In the genomic region with DNA sequence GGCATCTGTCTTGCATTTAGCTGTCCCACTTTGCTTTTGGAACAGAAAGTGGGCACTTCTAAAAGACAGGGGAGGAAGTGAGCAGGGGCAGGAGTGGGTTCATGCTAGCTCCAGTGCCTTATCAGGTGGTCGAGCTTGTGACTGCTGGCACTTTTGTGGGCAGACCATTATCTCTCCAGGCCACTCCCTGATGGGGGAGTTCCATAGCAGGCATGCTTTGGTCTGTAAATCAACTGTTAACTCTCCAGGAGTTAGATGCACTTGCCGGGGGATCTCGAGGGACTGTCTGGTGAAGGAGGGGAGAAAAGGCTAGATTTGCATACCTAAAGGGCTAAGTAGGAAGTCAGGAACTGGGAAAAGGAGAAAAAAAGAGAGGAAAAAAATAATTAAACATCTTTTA, we compare ENCODE assay signal across 34 cellular contexts. TPM values are rescaled to one million over a fixed set of nuclear protein-coding genes. Genes with fewer than 3 reads are reported as not detected.
A peak's percentile ranks its signal among the peaks of the same experiment; 100 is the strongest.
DNase-seq lines count a peak whose midpoint lies in the region; ATAC-seq, FAIRE-seq and TF ChIP-seq lines count a peak whose summit lies in the region.
"Had no signal": no experiment of that assay in that cellular context is flagged by ENCODE, and none has a peak within 500 bp of the region (broad histone marks: within the 10 kb centered on the region; RNA-seq: fewer than 3 reads in every experiment).

No MANE protein-coding gene starts in this region.

- H4K20me1 ChIP-seq in H9 (ENCODE audit: control insufficient read depth, insufficient read depth, insufficient read length) (no peaks in the 10 kb centered on the region), H1 (replicated peaks in 1 of 2; ENCODE audit: control insufficient read depth in 1 of 2, insufficient read depth in 2 of 2, low read length in 2 of 2) (no peaks in the 10 kb centered on the region), neural progenitor cell (ENCODE audit: low read depth) (no peaks in the 10 kb centered on the region)

- H3K4me3 ChIP-seq in Panc1 (ENCODE audit: low read depth in 2 of 2, low read length in 2 of 2) (no peak overlapping the region), H1 (ENCODE audit: extremely low read depth in 1 of 4, insufficient read depth in 2 of 4, low read depth in 3 of 4, low read length in 4 of 4) (peak overlapping the region in 1 of 4 experiments; percentile 42; a peak in 2 of 8 replicates), neural progenitor cell (no peak overlapping the region)
- H3K4me3 ChIP-seq: heart left ventricle, SK-N-MC, smooth muscle cell, uterus had no signal

- H3K9me3 Mint-ChIP-seq in H9 = peaks cover 17 to 23% of the 10 kb centered on the region in 2 experiments
- H3K9me3 Mint-ChIP-seq in neural progenitor cell = peaks cover 18% of the 10 kb centered on the region

- H2BK20ac ChIP-seq in H9 (ENCODE audit: low read depth, low read length, poor library complexity, severe bottlenecking) = no peak overlapping the region
- no peak overlapping the region for H2BK20ac ChIP-seq in H1 (ENCODE audit: low read length)

- H3K27me3 ChIP-seq in H9 (ENCODE audit: insufficient read depth, low read length) = no peaks in the 10 kb centered on the region; the same call in 1 of the 2 replicates
- no peaks in the 10 kb centered on the region for H3K27me3 ChIP-seq in Panc1 (ENCODE audit: control insufficient read depth, insufficient read depth, low read length)
- H3K27me3 ChIP-seq in H1 (replicated peaks in 1 of 4; ENCODE audit: control insufficient read depth in 3 of 4, extremely low read depth in 1 of 4, insufficient read depth in 3 of 4, low read length in 3 of 4) = no peaks in the 10 kb centered on the region; a peak in 1 of 7 replicates
- no peaks in the 10 kb centered on the region for H3K27me3 ChIP-seq in neural progenitor cell
- H3K27me3 ChIP-seq: uterus had no signal

- H3K36me3 ChIP-seq in Panc1 (ENCODE audit: control insufficient read depth, insufficient read depth, low read length) = no peaks in the 10 kb centered on the region
- H3K36me3 ChIP-seq in H1 (ENCODE audit: control insufficient read depth in 2 of 4, insufficient read depth in 4 of 4, low read length in 3 of 4) = no peaks in the 10 kb centered on the region
- no peaks in the 10 kb centered on the region for H3K36me3 ChIP-seq in neural progenitor cell
- H3K36me3 ChIP-seq: heart left ventricle, uterus had no signal

- no peak overlapping the region for H3K18ac ChIP-seq in H9 (ENCODE audit: insufficient read length, low read depth, low read length)
- H3K18ac ChIP-seq in H1 (ENCODE audit: extremely low read depth, low read length) = 0 out of 2 replicates have a peak overlapping the region, but pooled peaks have one; percentile 10

- WGBS in H9 (ENCODE audit: extremely low coverage, insufficient read length, low lambda C conversion rate) = no CpG with 5 or more reads among the region's 3 CpGs
- 11% methylated on average over 3 of the region's 3 CpGs; no CpG with 5 or more reads in 1 of the 2 experiments for WGBS in H1 (ENCODE audit: extremely low coverage in 1 of 2, insufficient coverage in 1 of 2, insufficient read length in 1 of 2, insufficient replicate concordance in 2 of 2, low coverage in 1 of 2, low lambda C conversion rate in 2 of 2, missing lambda C conversion rate in 1 of 2), 2 experiments

- H2BK5ac ChIP-seq in H9 (ENCODE audit: insufficient read length, low read length) (no peak overlapping the region), H1 (ENCODE audit: low read depth, low read length) (no peak overlapping the region)

- POLR2A ChIA-PET in Panc1 (lab: Charles Lee) (interaction anchor here (0.6 kb wide), 1 partner anchor 711 kb away, joined by 3 read pairs; no protein-coding TSS in a partner anchor), H1 (lab: Charles Lee; ENCODE audit: partially characterized antibody) (interaction anchor here (3.0 kb wide), 1 partner anchor 12 kb away, joined by 17 read pairs; a partner anchor contains a TSS)

- in situ Hi-C loops in Panc1 (cut with HindIII; ENCODE audit: low pct_unique_long_range_greater_than_20kb, low sequenced_read_pairs) = no loop called here

- H3K9me3 ChIP-seq in H9 (ENCODE audit: control insufficient read depth, low read depth, low read length) (peaks cover 4% of the 10 kb centered on the region), Panc1 (ENCODE audit: control insufficient read depth, insufficient read depth, low read depth, low read length) (peaks cover 8% of the 10 kb centered on the region; the same call in 1 of the 2 replicates), H1 (ENCODE audit: insufficient read depth in 2 of 2, low read depth in 1 of 2, low read length in 1 of 2) (peaks cover 14 to 20% of the 10 kb centered on the region in 2 experiments; a peak in 3 of 4 replicates), neural progenitor cell (ENCODE audit: low read depth) (no peaks in the 10 kb centered on the region)
- H3K9me3 ChIP-seq: uterus had no signal

- H3K23me2 ChIP-seq in H9 (ENCODE audit: insufficient read length, low read depth, low read length, poor library complexity, severe bottlenecking) (no peaks in the 10 kb centered on the region), H1 (ENCODE audit: low read depth, low read length) (no peaks in the 10 kb centered on the region)

- TF ChIP-seq RAD21 in H1 (IDR thresholded peaks at IDR 0.05 in 1 of 2, conservative IDR thresholded peaks at IDR 0.05 in 1 of 2; ENCODE audit: low read depth in 2 of 2, low read length in 2 of 2) = no peak

- no peak overlapping the region for H3K23ac ChIP-seq in H9 (ENCODE audit: insufficient read length, low read depth, low read length)
- H3K23ac ChIP-seq in H1 (ENCODE audit: insufficient read length) = no peak overlapping the region

- no peak for DNase-seq in H9
- no peak for DNase-seq in Panc1 (ENCODE audit: low read depth, low spot score)
- DNase-seq in H1 (ENCODE audit: low read depth in 1 of 2, low spot score in 2 of 2) = no peak
- DNase-seq in neural progenitor cell (ENCODE audit: low spot score) = no peak
- no peak for DNase-seq in DMS 273 treated with DMSO at 0.1 percent for 48 hours (lab: John Stamatoyannopoulos, UW)
- no peak for DNase-seq in HuH-7.5 (ENCODE audit: low spot score)
- DNase-seq: activated CD4-positive, alpha-beta T cell treated with anti-CD3 and anti-CD28 coated beads, Interleukin-2, amount 50 U/mL, for 48 hours; activated CD4-positive, CD25-positive, alpha-beta regulatory T cell; activated CD8-positive, alpha-beta memory T cell treated with anti-CD3 and anti-CD28 coated beads, Interleukin-2, amount 50 U/mL, for 4 hours; cerebellar nuclear complex; EL; heart left ventricle; naive thymus-derived CD4-positive, alpha-beta T cell; NCI-H1417 treated with DMSO at 0.1 percent for 48 hours; NCI-H2107; NCI-H524 treated with DMSO at 0.1 percent for 48 hours; stimulated activated CD4-positive, alpha-beta T cell treated with anti-CD3 and anti-CD28 coated beads, Interleukin-2, amount 100 ng/mL, for 24 hours; substantia nigra; uterus had no signal

- no peak for TF ChIP-seq POLR2A in H1 (IDR thresholded peaks at IDR 0.05; ENCODE audit: control extremely low read depth in 1 of 2, low read depth in 2 of 2, low read length in 2 of 2)

- peak; percentile 78 for FAIRE-seq in H1 (lab: Jason Lieb, UNC)
- FAIRE-seq: endothelial cell of umbilical vein had no signal

- no peak for TF ChIP-seq EP300 in H1 (IDR thresholded peaks at IDR 0.05; ENCODE audit: borderline replicate concordance in 1 of 2, low read depth in 2 of 2, low read length in 2 of 2)

- no peaks in the 10 kb centered on the region for H3K79me1 ChIP-seq in H9 (ENCODE audit: insufficient read depth, low read depth, low read length, poor library complexity, severe bottlenecking)
- H3K79me1 ChIP-seq in H1 (ENCODE audit: low read depth, low read length) = no peaks in the 10 kb centered on the region

- peak overlapping the region; percentile 54 for H3K4me2 ChIP-seq in H9 (ENCODE audit: insufficient read depth, insufficient read length, low read length)
- peak overlapping the region; percentile 59 to 62 for H3K4me2 ChIP-seq in H1 (ENCODE audit: insufficient read depth in 1 of 2, low read depth in 2 of 2, low read length in 2 of 2)
- H3K4me2 ChIP-seq in neural progenitor cell = peak overlapping the region; percentile 19
- H3K4me2 ChIP-seq: smooth muscle cell had no signal

- H2BK120ac ChIP-seq in H9 (ENCODE audit: low read depth, low read length, poor library complexity, severe bottlenecking) (no peak overlapping the region), H1 (replicated peaks; ENCODE audit: low read depth, low read length) (no peak overlapping the region)

- H4K8ac ChIP-seq in H9 (replicated peaks; ENCODE audit: insufficient read length, low read depth, low read length) (no peak overlapping the region), H1 (ENCODE audit: extremely low read depth, insufficient read depth, low read length) (no peak overlapping the region)

- CTCF ChIA-PET in Panc1 (lab: Charles Lee) (interaction anchor here (0.6 kb wide), 1 partner anchor 46 kb away, joined by 9 read pairs; no protein-coding TSS in a partner anchor), H1 (lab: Charles Lee; ENCODE audit: partially characterized antibody) (interaction anchor here (0.5 to 1.1 kb wide), 2 partner anchors 35 to 236 kb away, joined by 3 read pairs; no protein-coding TSS in a partner anchor)

- H3K14ac ChIP-seq in H9 (ENCODE audit: insufficient read depth, low read length) (no peak overlapping the region), H1 (ENCODE audit: insufficient read length) (no peak overlapping the region)

- no peak overlapping the region for H3T11ph ChIP-seq in H9 (ENCODE audit: low read length)

- ATAC-seq in Panc1 (peak; percentile 46), GM19351 (IDR thresholded peaks at IDR 0.05; ENCODE audit: unreplicated experiment) (no peak), HG03432 (IDR thresholded peaks at IDR 0.05; ENCODE audit: unreplicated experiment) (no peak)
- ATAC-seq: HCT116; heart left ventricle; left lobe of liver; naive thymus-derived CD4-positive, alpha-beta T cell had no signal

- H2BK12ac ChIP-seq in H9 (ENCODE audit: insufficient read length, low read depth, low read length) = no peak overlapping the region
- H2BK12ac ChIP-seq in H1 (ENCODE audit: low read depth, low read length) = no peak overlapping the region

- BruUV-seq in Panc1 (replicated peaks; lab: Mats Ljungman, UMichigan) = no TSS peak

- H3K27ac ChIP-seq in H9 (ENCODE audit: insufficient read length, low read depth, low read length) (no peak overlapping the region), Panc1 (ENCODE audit: low read length) (no peak overlapping the region), H1 (ENCODE audit: low read depth, low read length) (no peak overlapping the region), neural progenitor cell (no peak overlapping the region)
- H3K27ac ChIP-seq: heart left ventricle, SK-N-MC, uterus had no signal

- H3K4ac ChIP-seq in H9 (ENCODE audit: low read depth, low read length) = no peak overlapping the region
- H3K4ac ChIP-seq in H1 (replicated peaks; ENCODE audit: insufficient read length, low read depth, low read length) = no peak overlapping the region

- H3K27me3 Mint-ChIP-seq in H9 (ENCODE audit: low read depth) = peaks cover 16% of the 10 kb centered on the region
- peaks cover 4% of the 10 kb centered on the region for H3K27me3 Mint-ChIP-seq in neural progenitor cell (ENCODE audit: insufficient read depth, low read depth)
- H3K27me3 Mint-ChIP-seq: activated naive CD8-positive, alpha-beta T cell had no signal

- intact Hi-C loops in Panc1 (cut with micrococcal nuclease; ENCODE audit: unreplicated experiment) = no loop called here

- H2AFZ ChIP-seq in H9 (ENCODE audit: low read length) (no peak overlapping the region), H1 (ENCODE audit: low read length) (no peak overlapping the region), neural progenitor cell (replicated peaks) (peak overlapping the region; percentile 70)

- peaks cover 5% of the 10 kb centered on the region; the same call in 1 of the 2 replicates for H3K4me1 ChIP-seq in H9 (ENCODE audit: insufficient read depth, low read length)
- H3K4me1 ChIP-seq in Panc1 (ENCODE audit: control insufficient read depth, insufficient read depth, low read length) = no peaks in the 10 kb centered on the region
- peaks cover 5 to 13% (median 7%) of the 10 kb centered on the region in 4 experiments for H3K4me1 ChIP-seq in H1 (replicated peaks in 1 of 4; ENCODE audit: control insufficient read depth in 3 of 4, insufficient read depth in 4 of 4, low read length in 3 of 4)
- H3K4me1 ChIP-seq in neural progenitor cell = peaks cover 20% of the 10 kb centered on the region
- H3K4me1 ChIP-seq: heart left ventricle, uterus had no signal

- H4K5ac ChIP-seq in H9 (ENCODE audit: insufficient read length, low read depth, low read length) (no peak overlapping the region), H1 (ENCODE audit: insufficient read length, low read depth, low read length) (no peak overlapping the region)

- H2BK15ac ChIP-seq in H9 (ENCODE audit: low read depth, low read length) (no peak overlapping the region), H1 (ENCODE audit: low read length) (no peak overlapping the region)

- peaks cover 29% of the 10 kb centered on the region for H3F3A ChIP-seq in neural progenitor cell (ENCODE audit: low read depth)

- no peak for TF ChIP-seq CTCF in H9 (conservative IDR thresholded peaks at IDR 0.05)
- no peak for TF ChIP-seq CTCF in Panc1 (IDR thresholded peaks at IDR 0.05)
- no peak for TF ChIP-seq CTCF in H1 (IDR thresholded peaks at IDR 0.05; ENCODE audit: control extremely low read depth in 1 of 3, insufficient read depth in 1 of 3, low read depth in 1 of 3, low read length in 3 of 3)
- TF ChIP-seq CTCF in neural progenitor cell (IDR thresholded peaks at IDR 0.05) = no peak

- no peaks in the 10 kb centered on the region for H3K79me2 ChIP-seq in H9 (ENCODE audit: insufficient read depth, low read length)
- H3K79me2 ChIP-seq in H1 (ENCODE audit: control insufficient read depth in 1 of 2, insufficient read depth in 2 of 2, low read length in 2 of 2) = no peaks in the 10 kb centered on the region
- H3K79me2 ChIP-seq in neural progenitor cell (ENCODE audit: low read depth) = no peaks in the 10 kb centered on the region

- H2AK5ac ChIP-seq in H9 (ENCODE audit: insufficient read length, low read length) (no peak overlapping the region), H1 (ENCODE audit: low read depth, low read length) (no peak overlapping the region)

- no peak overlapping the region for H4K91ac ChIP-seq in H9 (ENCODE audit: insufficient read length, low read depth, low read length)
- no peak overlapping the region for H4K91ac ChIP-seq in H1 (replicated peaks; ENCODE audit: insufficient read length, low read length)

- H3K4me1 Mint-ChIP-seq in H9 (peaks cover 23 to 41% of the 10 kb centered on the region in 2 experiments), neural progenitor cell (peaks cover 19% of the 10 kb centered on the region)
- H3K4me1 Mint-ChIP-seq: immature natural killer cell had no signal

- H3K4me3 Mint-ChIP-seq in H9 = peak overlapping the region in 1 of 2 experiments; percentile 74; a peak in 4 of 5 replicates
- H3K4me3 Mint-ChIP-seq in neural progenitor cell = peak overlapping the region; percentile 11
- H3K4me3 Mint-ChIP-seq: activated naive CD8-positive, alpha-beta T cell; IgD-negative memory B cell; naive thymus-derived CD4-positive, alpha-beta T cell had no signal

- H3K27ac Mint-ChIP-seq in H9 (peak overlapping the region; percentile 27 to 86 (median 85)), neural progenitor cell (no peak overlapping the region)
- H3K27ac Mint-ChIP-seq: activated naive CD8-positive, alpha-beta T cell; activated T-helper 2 cell treated with anti-CD3 and anti-CD28 coated beads, Interferon-gamma antibody, Interleukin-2, Interleukin-4, amounts not matched to agents 10 μg/mL and 5 μg/mL and 100 μg/mL, durations not matched to agents 14 hours and 24 hours and 36 hours; IgD-negative memory B cell; immature natural killer cell had no signal

- no peak overlapping the region for H3K56ac ChIP-seq in H9 (ENCODE audit: insufficient read length, low read depth, low read length)
- no peak overlapping the region for H3K56ac ChIP-seq in H1 (replicated peaks; ENCODE audit: insufficient read length, low read depth, low read length)

- H3K9ac ChIP-seq in H9 (ENCODE audit: extremely low read depth, insufficient read length, low read length) = no peak overlapping the region
- H3K9ac ChIP-seq in H1 (replicated peaks in 1 of 4; ENCODE audit: extremely low read depth in 1 of 4, low read depth in 3 of 4, low read length in 3 of 4) = no peak overlapping the region; a peak in 1 of 7 replicates
- no peak overlapping the region for H3K9ac ChIP-seq in neural progenitor cell

- H3K36me3 Mint-ChIP-seq in H9 (ENCODE audit: insufficient read depth in 1 of 3, low read depth in 3 of 3) (peaks cover 8 to 22% (median 13%) of the 10 kb centered on the region in 3 experiments; a peak in 6 of 7 replicates), neural progenitor cell (no peaks in the 10 kb centered on the region)
- H3K36me3 Mint-ChIP-seq: IgD-negative memory B cell had no signal

RNA-seq across cellular contexts. Expression of a gene that starts 9.3 kb away (rescaled TPM):
- total RNA-seq in H9 (2021) = 0.24 and 0.35 TPM in 2 replicates
- not detected for total RNA-seq in Panc1 (2021; ENCODE audit: unreplicated experiment)
- polyA plus RNA-seq in Panc1 (2012; ENCODE audit: insufficient read length) = 0.57 TPM
- not detected in 2 replicates for total RNA-seq in H1 (2021; fragmentation: NEBNext Ultra II Directional; extraction: Animal tissue kit (Norgen Biotek cat#: 25700))
- 0.08 and 0.16 TPM in 2 replicates for polyA plus RNA-seq in H1 (2011; rRNA removed)
- 0.22 TPM for polyA plus RNA-seq in H1 (2011; cell fraction: cytosol; rRNA removed)
- 0.50 TPM for polyA plus RNA-seq in H1 (2011; cell fraction: nucleus; rRNA removed)
- 0.28 to 0.57 TPM (median 0.48 TPM) in 4 replicates for polyA plus RNA-seq in H1 (2012, experiment 1 of 2)
- polyA plus RNA-seq in H1 (2012, experiment 2 of 2) = 0.24 TPM
- polyA plus RNA-seq in H1 (2013, experiment 1 of 2) = 0.02 TPM
- polyA plus RNA-seq in H1 (2013, experiment 2 of 2) = 0.06 TPM
- 0.20 and 1.1 TPM in 2 replicates for polyA minus RNA-seq in H1 (2011; rRNA and poly(A)+ RNA removed)
- 1.8 TPM for polyA minus RNA-seq in H1 (2011; cell fraction: cytosol; rRNA and poly(A)+ RNA removed)
- 0.50 TPM for polyA minus RNA-seq in H1 (2011; cell fraction: nucleus; rRNA and poly(A)+ RNA removed)
- total RNA-seq in neural progenitor cell (ENCODE audit: low replicate concordance) = 0.56 and 0.60 TPM in 2 replicates
- total RNA-seq: activated T-helper 2 cell treated with anti-CD3 and anti-CD28 coated beads, Interferon-gamma antibody, Interleukin-2, Interleukin-4, amounts not matched to agents 10 μg/mL and 5 μg/mL and 100 μg/mL, durations not matched to agents 14 hours and 24 hours and 36 hours; endothelial cell of umbilical vein; mesenteric fat pad; RPMI7951; T-helper 2 cell treated with Interferon-gamma antibody and Interleukin-4, amounts not matched to agents 100 ng/mL and 5 ng/mL, for 36 hours had no signal
- polyA plus RNA-seq: AG04450; endothelial cell of umbilical vein; IgD-negative memory B cell; immature natural killer cell; naive thymus-derived CD4-positive, alpha-beta T cell had no signal

RNA-seq across cellular contexts. Expression of a gene that starts 13.6 kb away (rescaled TPM):
- total RNA-seq in H9 (2021) = 162 and 168 TPM in 2 replicates
- 169 TPM for total RNA-seq in Panc1 (2021; ENCODE audit: unreplicated experiment)
- 257 TPM for polyA plus RNA-seq in Panc1 (2012; ENCODE audit: insufficient read length)
- total RNA-seq in H1 (2021; fragmentation: NEBNext Ultra II Directional; extraction: Animal tissue kit (Norgen Biotek cat#: 25700)) = 146 and 155 TPM in 2 replicates
- polyA plus RNA-seq in H1 (2011; rRNA removed) = 99.1 and 142 TPM in 2 replicates
- polyA plus RNA-seq in H1 (2011; cell fraction: cytosol; rRNA removed) = 140 TPM
- polyA plus RNA-seq in H1 (2011; cell fraction: nucleus; rRNA removed) = 77.5 TPM
- polyA plus RNA-seq in H1 (2012, experiment 1 of 2) = 156 to 184 TPM (median 166 TPM) in 4 replicates
- polyA plus RNA-seq in H1 (2012, experiment 2 of 2) = 48.6 TPM
- polyA plus RNA-seq in H1 (2013, experiment 1 of 2) = 81.9 TPM
- 84.3 TPM for polyA plus RNA-seq in H1 (2013, experiment 2 of 2)
- polyA minus RNA-seq in H1 (2011; rRNA and poly(A)+ RNA removed) = 108 and 113 TPM in 2 replicates
- 61.2 TPM for polyA minus RNA-seq in H1 (2011; cell fraction: cytosol; rRNA and poly(A)+ RNA removed)
- polyA minus RNA-seq in H1 (2011; cell fraction: nucleus; rRNA and poly(A)+ RNA removed) = 42.7 TPM
- total RNA-seq in neural progenitor cell (ENCODE audit: low replicate concordance) = 89.3 and 102 TPM in 2 replicates

RNA-seq across cellular contexts. Expression of a gene that starts 59.2 kb away (rescaled TPM):
- total RNA-seq in H9 (2021) = 28.9 and 30.3 TPM in 2 replicates
- 36.1 TPM for total RNA-seq in Panc1 (2021; ENCODE audit: unreplicated experiment)
- polyA plus RNA-seq in Panc1 (2012; ENCODE audit: insufficient read length) = 46.6 TPM
- total RNA-seq in H1 (2021; fragmentation: NEBNext Ultra II Directional; extraction: Animal tissue kit (Norgen Biotek cat#: 25700)) = 25.3 and 30.0 TPM in 2 replicates
- polyA plus RNA-seq in H1 (2011; rRNA removed) = 14.8 and 32.7 TPM in 2 replicates
- 24.0 TPM for polyA plus RNA-seq in H1 (2011; cell fraction: cytosol; rRNA removed)
- 151 TPM for polyA plus RNA-seq in H1 (2011; cell fraction: nucleus; rRNA removed)
- 20.2 to 49.6 TPM (median 37.7 TPM) in 4 replicates for polyA plus RNA-seq in H1 (2012, experiment 1 of 2)
- 24.4 TPM for polyA plus RNA-seq in H1 (2012, experiment 2 of 2)
- 45.2 TPM for polyA plus RNA-seq in H1 (2013, experiment 1 of 2)
- 38.1 TPM for polyA plus RNA-seq in H1 (2013, experiment 2 of 2)
- 5.0 and 7.6 TPM in 2 replicates for polyA minus RNA-seq in H1 (2011; rRNA and poly(A)+ RNA removed)
- polyA minus RNA-seq in H1 (2011; cell fraction: cytosol; rRNA and poly(A)+ RNA removed) = 17.7 TPM
- 25.7 TPM for polyA minus RNA-seq in H1 (2011; cell fraction: nucleus; rRNA and poly(A)+ RNA removed)
- total RNA-seq in neural progenitor cell (ENCODE audit: low replicate concordance) = 15.2 and 78.3 TPM in 2 replicates

RNA-seq across cellular contexts. Expression of a gene that starts 59.6 kb away (rescaled TPM):
- total RNA-seq in H9 (2021) (19.8 and 21.6 TPM in 2 replicates), Panc1 (2021; ENCODE audit: unreplicated experiment) (70.2 TPM), neural progenitor cell (ENCODE audit: low replicate concordance) (7.2 and 12.4 TPM in 2 replicates)
- polyA plus RNA-seq in Panc1 (2012; ENCODE audit: insufficient read length) = 84.2 TPM
- total RNA-seq in H1 (2021; fragmentation: NEBNext Ultra II Directional; extraction: Animal tissue kit (Norgen Biotek cat#: 25700)) = 15.6 and 19.6 TPM in 2 replicates
- 18.0 and 39.2 TPM in 2 replicates for polyA plus RNA-seq in H1 (2011; rRNA removed)
- polyA plus RNA-seq in H1 (2011; cell fraction: cytosol; rRNA removed) = 15.0 TPM
- polyA plus RNA-seq in H1 (2011; cell fraction: nucleus; rRNA removed) = 67.1 TPM
- 12.4 to 20.3 TPM (median 15.5 TPM) in 4 replicates for polyA plus RNA-seq in H1 (2012, experiment 1 of 2)
- 9.4 TPM for polyA plus RNA-seq in H1 (2012, experiment 2 of 2)
- polyA plus RNA-seq in H1 (2013, experiment 1 of 2) = 15.4 TPM
- polyA plus RNA-seq in H1 (2013, experiment 2 of 2) = 14.5 TPM
- 7.3 and 12.8 TPM in 2 replicates for polyA minus RNA-seq in H1 (2011; rRNA and poly(A)+ RNA removed)
- 10.8 TPM for polyA minus RNA-seq in H1 (2011; cell fraction: cytosol; rRNA and poly(A)+ RNA removed)
- 22.3 TPM for polyA minus RNA-seq in H1 (2011; cell fraction: nucleus; rRNA and poly(A)+ RNA removed)

RNA-seq across cellular contexts. Expression of a gene that starts 59.7 kb away (rescaled TPM):
- total RNA-seq in H9 (2021) (24.0 and 26.5 TPM in 2 replicates), Panc1 (2021; ENCODE audit: unreplicated experiment) (30.9 TPM), neural progenitor cell (ENCODE audit: low replicate concordance) (7.9 and 24.1 TPM in 2 replicates)
- polyA plus RNA-seq in Panc1 (2012; ENCODE audit: insufficient read length) = 34.6 TPM
- 15.5 and 18.2 TPM in 2 replicates for total RNA-seq in H1 (2021; fragmentation: NEBNext Ultra II Directional; extraction: Animal tissue kit (Norgen Biotek cat#: 25700))
- 25.9 and 36.4 TPM in 2 replicates for polyA plus RNA-seq in H1 (2011; rRNA removed)
- 17.5 TPM for polyA plus RNA-seq in H1 (2011; cell fraction: cytosol; rRNA removed)
- 102 TPM for polyA plus RNA-seq in H1 (2011; cell fraction: nucleus; rRNA removed)
- 15.1 to 18.1 TPM (median 17.1 TPM) in 4 replicates for polyA plus RNA-seq in H1 (2012, experiment 1 of 2)
- 14.0 TPM for polyA plus RNA-seq in H1 (2012, experiment 2 of 2)
- 17.1 TPM for polyA plus RNA-seq in H1 (2013, experiment 1 of 2)
- polyA plus RNA-seq in H1 (2013, experiment 2 of 2) = 15.3 TPM
- polyA minus RNA-seq in H1 (2011; rRNA and poly(A)+ RNA removed) = 11.4 and 14.1 TPM in 2 replicates
- 6.9 TPM for polyA minus RNA-seq in H1 (2011; cell fraction: cytosol; rRNA and poly(A)+ RNA removed)
- polyA minus RNA-seq in H1 (2011; cell fraction: nucleus; rRNA and poly(A)+ RNA removed) = 34.6 TPM
